Comparison of ENCODE assay signal across 26 cellular contexts in genomic region chr2:31302940-31303563, GRCh38.
DNase-seq lines count a peak whose midpoint lies in the region; ATAC-seq and TF ChIP-seq lines count a peak whose summit lies in the region.
"Had no signal": no experiment of that assay in that cellular context is flagged by ENCODE, and none has a peak within 500 bp of the region (broad histone marks: within the 10 kb centered on the region; RNA-seq: fewer than 3 reads in every experiment).

No MANE protein-coding gene starts in this region.

- H3K27me3 Mint-ChIP-seq in immature natural killer cell (ENCODE audit: low read depth in 3 of 3): peaks cover 0 to 5% (median 2%) of the 10 kb centered on the region in 3 donors
- H3K27me3 Mint-ChIP-seq in CD8-positive, alpha-beta T cell (ENCODE audit: low read depth): no peaks in the 10 kb centered on the region

- no peaks in the 10 kb centered on the region for H3K36me3 ChIP-seq in neuron (ENCODE audit: insufficient read depth, low read length)
- H3K36me3 ChIP-seq in CD8-positive, alpha-beta T cell (ENCODE audit: insufficient read depth, low read length): no peaks in the 10 kb centered on the region
- H3K36me3 ChIP-seq: adrenal gland, SJSA1, spleen had no signal

- H3K4me3 ChIP-seq in epithelial cell of esophagus (ENCODE audit: low read length): no peak overlapping the region
- H3K4me3 ChIP-seq in neuron (ENCODE audit: low read length): no peak overlapping the region
- no peak overlapping the region for H3K4me3 ChIP-seq in CD8-positive, alpha-beta T cell (ENCODE audit: low read depth, low read length)
- H3K4me3 ChIP-seq: adrenal gland, psoas muscle, SJSA1, spleen had no signal

- H3K9me3 Mint-ChIP-seq in immature natural killer cell: no peaks in the 10 kb centered on the region
- H3K9me3 Mint-ChIP-seq in CD8-positive, alpha-beta T cell: no peaks in the 10 kb centered on the region
- H3K9me3 Mint-ChIP-seq: activated CD4-positive, alpha-beta memory T cell treated with anti-CD3 and anti-CD28 coated beads for 36 hours; natural killer cell had no signal

- intact Hi-C loops in left cardiac atrium (cut with DNase I): no loop called here
- intact Hi-C loops in CD8-positive, alpha-beta T cell (cut with DNase I, micrococcal nuclease): no loop called here

- CTCF ChIA-PET in CD8-positive, alpha-beta T cell (lab: Charles Lee): no interaction called here

- ATAC-seq in left cardiac atrium (peak; percentile 92 to 94), GM21717 (IDR thresholded peaks at IDR 0.05; ENCODE audit: unreplicated experiment) (no peak)
- no peak for ATAC-seq in CD8-positive, alpha-beta T cell
- ATAC-seq: HCT116 had no signal

- no peaks in the 10 kb centered on the region for H3K4me1 ChIP-seq in neuron (ENCODE audit: insufficient read depth, low read length)
- H3K4me1 ChIP-seq in CD8-positive, alpha-beta T cell (ENCODE audit: insufficient read depth, low read length): no peaks in the 10 kb centered on the region
- H3K4me1 ChIP-seq: adrenal gland, Caco-2, psoas muscle had no signal

- no peak for TF ChIP-seq CTCF in epithelial cell of esophagus (IDR thresholded peaks at IDR 0.05; ENCODE audit: insufficient read depth, low read depth, low read length, missing control alignments)
- no peak for TF ChIP-seq CTCF in CD8-positive, alpha-beta T cell (IDR thresholded peaks at IDR 0.05)

- no peaks in the 10 kb centered on the region for H3K27me3 ChIP-seq in neuron (ENCODE audit: insufficient read depth, low read length)
- no peaks in the 10 kb centered on the region for H3K27me3 ChIP-seq in CD8-positive, alpha-beta T cell (ENCODE audit: insufficient read depth, low read length)
- H3K27me3 ChIP-seq: adrenal gland, SJSA1, spleen had no signal

- no peaks in the 10 kb centered on the region for H3K9me3 ChIP-seq in neuron (ENCODE audit: low read length)
- no peaks in the 10 kb centered on the region for H3K9me3 ChIP-seq in CD8-positive, alpha-beta T cell (ENCODE audit: low read length)
- H3K9me3 ChIP-seq: adrenal gland, Caco-2, psoas muscle, SJSA1, spleen had no signal

- peak; percentile 18 for DNase-seq in Ammon's horn (ENCODE audit: low spot score)
- peak; percentile 62 for DNase-seq in epithelial cell of esophagus (ENCODE audit: low read depth)
- DNase-seq in left cardiac atrium: no peak
- DNase-seq in immature natural killer cell: no peak
- no peak for DNase-seq in NCI-H524 treated with DMSO at 0.1 percent for 48 hours (lab: John Stamatoyannopoulos, UW)
- DNase-seq in CD8-positive, alpha-beta T cell: no peak
- DNase-seq: activated CD4-positive, alpha-beta memory T cell treated with anti-CD3 and anti-CD28 coated beads for 36 hours; activated gamma-delta T cell; Caco-2; central memory CD4-positive, alpha-beta T cell; effector memory CD4-positive, alpha-beta T cell; MV-4-11; natural killer cell; NCI-H1694; NCI-H774; OCI-M1; psoas muscle; spleen; stimulated activated CD4-positive, alpha-beta T cell treated with anti-CD3 and anti-CD28 coated beads, Interleukin-4, amount 100 ng/mL, for 4 hours had no signal

- no peaks in the 10 kb centered on the region for H3K36me3 Mint-ChIP-seq in immature natural killer cell
- H3K36me3 Mint-ChIP-seq in CD8-positive, alpha-beta T cell: no peaks in the 10 kb centered on the region
- H3K36me3 Mint-ChIP-seq: activated CD4-positive, alpha-beta memory T cell treated with anti-CD3 and anti-CD28 coated beads for 36 hours; natural killer cell had no signal

- POLR2A ChIA-PET in CD8-positive, alpha-beta T cell (lab: Charles Lee): no interaction called here

- no peak overlapping the region for H3K27ac ChIP-seq in CD8-positive, alpha-beta T cell (ENCODE audit: low read depth, low read length)
- H3K27ac ChIP-seq: KMS-11, psoas muscle, SJSA1, spleen, VCaP had no signal

- H2AFZ ChIP-seq in neuron (ENCODE audit: low read depth, low read length): peak overlapping the region; percentile 47

- no peaks in the 10 kb centered on the region for H3K4me1 Mint-ChIP-seq in immature natural killer cell
- H3K4me1 Mint-ChIP-seq in CD8-positive, alpha-beta T cell (ENCODE audit: low read depth): no peaks in the 10 kb centered on the region
- H3K4me1 Mint-ChIP-seq: natural killer cell had no signal

- H3K4me3 Mint-ChIP-seq in immature natural killer cell: no peak overlapping the region
- no peak overlapping the region for H3K4me3 Mint-ChIP-seq in CD8-positive, alpha-beta T cell
- H3K4me3 Mint-ChIP-seq: activated CD4-positive, alpha-beta memory T cell treated with anti-CD3 and anti-CD28 coated beads for 36 hours; natural killer cell had no signal

- no peak overlapping the region for H3K27ac Mint-ChIP-seq in immature natural killer cell
- no peak overlapping the region for H3K27ac Mint-ChIP-seq in CD8-positive, alpha-beta T cell
- H3K27ac Mint-ChIP-seq: activated CD4-positive, alpha-beta memory T cell treated with anti-CD3 and anti-CD28 coated beads for 36 hours; natural killer cell had no signal

Comparison
In these comparisons a context has a peak if more than half of its experiments do, and no peak if none do; other contexts are left out.
1. DNase-seq: peak in Ammon's horn (single experiment) and epithelial cell of esophagus (single experiment); none in left cardiac atrium (single experiment), immature natural killer cell (0 of 3), NCI-H524 treated with DMSO at 0.1 percent for 48 hours (single experiment) and CD8-positive, alpha-beta T cell (0 of 7).
2. ATAC-seq: peak in left cardiac atrium (2 of 2); none in GM21717 (single experiment) and CD8-positive, alpha-beta T cell (single experiment).